In the genomic region with DNA sequence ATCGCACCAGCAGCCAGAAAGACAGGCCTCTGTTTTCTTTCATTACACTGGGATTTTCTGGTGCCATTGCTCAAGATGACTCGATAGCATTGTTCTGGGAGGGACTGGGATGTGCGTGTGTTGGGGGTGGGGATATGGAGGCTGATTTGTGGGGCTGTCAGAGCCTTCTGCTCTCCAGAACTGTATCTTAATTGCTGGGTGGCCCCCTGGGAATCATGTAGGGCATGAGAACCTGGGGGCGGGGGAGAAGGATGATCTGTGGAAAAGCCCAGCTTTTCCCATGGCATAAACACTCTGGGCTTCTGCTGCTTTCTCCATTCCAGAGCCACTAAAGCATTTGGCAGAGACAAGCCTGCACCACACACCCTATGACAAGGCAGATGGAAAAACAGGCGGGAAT, we compare ENCODE assay signal across 13 cellular contexts.
DNase-seq lines count a peak whose midpoint lies in the region; ATAC-seq, FAIRE-seq and TF ChIP-seq lines count a peak whose summit lies in the region.
"Had no signal": no experiment of that assay in that cellular context is flagged by ENCODE, and none has a peak within 500 bp of the region (broad histone marks: within the 10 kb centered on the region; RNA-seq: fewer than 3 reads in every experiment).

No MANE protein-coding gene starts in this region.

- no peak for TF ChIP-seq CTCF in gastroesophageal sphincter (IDR thresholded peaks at IDR 0.05)

- peaks cover 0 to 4% (median 0%) of the 10 kb centered on the region in 3 donors for H3K9me3 ChIP-seq in gastroesophageal sphincter

- WGBS in gastroesophageal sphincter (ENCODE audit: low coverage in 1 of 2), 2 donors, result 20 to 43% methylated on average over 1 of the region's 5 CpGs

- no peaks in the 10 kb centered on the region for H3K36me3 Mint-ChIP-seq in activated CD4-positive, alpha-beta T cell treated with anti-CD3 and anti-CD28 coated beads, Interleukin-2, amount 10 ng/mL, durations not matched to agents 24 days and 14 days (ENCODE audit: low read depth)
- H3K36me3 Mint-ChIP-seq: T-cell had no signal

- H3K27ac Mint-ChIP-seq in activated CD4-positive, alpha-beta T cell treated with anti-CD3 and anti-CD28 coated beads, Interleukin-2, amount 10 ng/mL, durations not matched to agents 24 days and 14 days, result no peak overlapping the region
- H3K27ac Mint-ChIP-seq: CD4-positive, alpha-beta T cell; T-cell had no signal

- no peak overlapping the region for H3K4me3 Mint-ChIP-seq in activated CD4-positive, alpha-beta T cell treated with anti-CD3 and anti-CD28 coated beads, Interleukin-2, amount 10 ng/mL, durations not matched to agents 24 days and 14 days
- H3K4me3 Mint-ChIP-seq: CD4-positive, alpha-beta T cell; T-cell had no signal

- H3K4me1 Mint-ChIP-seq in activated CD4-positive, alpha-beta T cell treated with anti-CD3 and anti-CD28 coated beads, Interleukin-2, amount 10 ng/mL, durations not matched to agents 24 days and 14 days, result peaks cover 9% of the 10 kb centered on the region
- H3K4me1 Mint-ChIP-seq: T-cell had no signal

- peak overlapping the region in 2 of 4 donors; percentile 3 to 11 for H3K27ac ChIP-seq in gastroesophageal sphincter

- no peak for FAIRE-seq in GM19239 (lab: Jason Lieb, UNC)

- peaks cover 0 to 4% (median 0%) of the 10 kb centered on the region in 3 donors for H3K4me1 ChIP-seq in gastroesophageal sphincter

- TF ChIP-seq EP300 in gastroesophageal sphincter (IDR thresholded peaks at IDR 0.05), result no peak

- no peaks in the 10 kb centered on the region for H3K9me3 Mint-ChIP-seq in activated CD4-positive, alpha-beta T cell treated with anti-CD3 and anti-CD28 coated beads, Interleukin-2, amount 10 ng/mL, durations not matched to agents 24 days and 14 days

- TF ChIP-seq POLR2A in gastroesophageal sphincter (IDR thresholded peaks at IDR 0.05), result no peak

- no peak overlapping the region for H3K4me3 ChIP-seq in gastroesophageal sphincter
- H3K4me3 ChIP-seq: lung had no signal

- peak; percentile 74 for DNase-seq in DMS 273 (lab: John Stamatoyannopoulos, UW; ENCODE audit: unreplicated experiment)
- DNase-seq in NCI-H524 treated with DMSO at 0.1 percent for 48 hours (lab: John Stamatoyannopoulos, UW), result peak; percentile 33
- peak; percentile 39 for DNase-seq in pons (ENCODE audit: low spot score)
- DNase-seq in activated CD4-positive, alpha-beta T cell treated with anti-CD3 and anti-CD28 coated beads, Interleukin-2, amount 10 ng/mL, durations not matched to agents 24 days and 14 days, result no peak
- no peak for DNase-seq in GM19239 (ENCODE audit: insufficient read length, low spot score)
- DNase-seq in LoVo (ENCODE audit: low spot score), result no peak
- DNase-seq: activated CD4-positive, alpha-beta T cell treated with anti-CD3 and anti-CD28 coated beads, Interleukin-2, amount 50 U/mL, for 4 hours; activated effector memory CD4-positive, alpha-beta T cell treated with anti-CD3 and anti-CD28 coated beads, Interleukin-2, amount 50 U/mL, for 16 hours; CD4-positive, alpha-beta T cell; T-cell had no signal

- intact Hi-C loops in activated CD4-positive, alpha-beta T cell treated with anti-CD3 and anti-CD28 coated beads, Interleukin-2, amount 10 ng/mL, durations not matched to agents 24 days and 14 days (cut with micrococcal nuclease), result no loop called here

- no peaks in the 10 kb centered on the region for H3K36me3 ChIP-seq in gastroesophageal sphincter

- peaks cover 9% of the 10 kb centered on the region for H3K27me3 Mint-ChIP-seq in activated CD4-positive, alpha-beta T cell treated with anti-CD3 and anti-CD28 coated beads, Interleukin-2, amount 10 ng/mL, durations not matched to agents 24 days and 14 days

- ATAC-seq in gastroesophageal sphincter (peak; percentile 38), GM18873 (IDR thresholded peaks at IDR 0.05; ENCODE audit: low FRiP score, unreplicated experiment) (no peak)
- ATAC-seq: T-cell had no signal

- no peaks in the 10 kb centered on the region for H3K27me3 ChIP-seq in gastroesophageal sphincter

Comparison
In these comparisons a context has a peak if more than half of its experiments do, and no peak if none do; other contexts are left out.
1. DNase-seq: peak in DMS 273 (single experiment), NCI-H524 treated with DMSO at 0.1 percent for 48 hours (single experiment) and pons (single experiment); none in activated CD4-positive, alpha-beta T cell treated with anti-CD3 and anti-CD28 coated beads, Interleukin-2, amount 10 ng/mL, durations not matched to agents 24 days and 14 days (single experiment), GM19239 (single experiment) and LoVo (single experiment).